ENCODE assay signal across 37 cellular contexts in genomic region chr1:4284976-4285375, GRCh38.
"Had no signal": no experiment of that assay in that cellular context is flagged by ENCODE, and none has a peak within 500 bp of the region (broad histone marks: within the 10 kb centered on the region; RNA-seq: fewer than 3 reads in every experiment).

No MANE protein-coding gene starts in this region.

- H3K36me3 Mint-ChIP-seq: activated naive CD4-positive, alpha-beta T cell treated with anti-CD3 and anti-CD28 coated beads, Interleukin-2, amount 10 ng/mL, durations not matched to agents 7 days and 5 days; activated naive CD4-positive, alpha-beta T cell treated with anti-CD3 and anti-CD28 coated beads, Interleukin-2, amount 50 U/mL, for 24 hours; activated naive CD4-positive, alpha-beta T cell treated with anti-CD3 and anti-CD28 coated beads, Interleukin-2, amount 50 U/mL, for 72 hours; activated naive CD8-positive, alpha-beta T cell; activated naive CD8-positive, alpha-beta T cell treated with anti-CD3 and anti-CD28 coated beads for 36 hours; activated naive CD8-positive, alpha-beta T cell treated with anti-CD3 and anti-CD28 coated beads, Interleukin-2, amount 10 ng/mL, durations not matched to agents 7 days and 5 days; brain had no signal

- H3K4me3 ChIP-seq: adrenal gland, ascending aorta, body of pancreas, breast epithelium, cardiac muscle cell had no signal

- H3K4me3 Mint-ChIP-seq: activated naive CD4-positive, alpha-beta T cell treated with anti-CD3 and anti-CD28 coated beads for 36 hours; activated naive CD4-positive, alpha-beta T cell treated with anti-CD3 and anti-CD28 coated beads, Interleukin-2, amount 10 ng/mL, durations not matched to agents 7 days and 5 days; activated naive CD4-positive, alpha-beta T cell treated with anti-CD3 and anti-CD28 coated beads, Interleukin-2, amount 50 U/mL, for 24 hours; activated naive CD8-positive, alpha-beta T cell; activated naive CD8-positive, alpha-beta T cell treated with anti-CD3 and anti-CD28 coated beads for 36 hours; activated naive CD8-positive, alpha-beta T cell treated with anti-CD3 and anti-CD28 coated beads, Interleukin-2, amount 10 ng/mL, durations not matched to agents 7 days and 5 days; activated naive CD8-positive, alpha-beta T cell treated with anti-CD3 and anti-CD28 coated beads, Interleukin-2, amount 50 U/mL, for 24 hours; activated T-cell treated with anti-CD3 and anti-CD28 coated beads, Interleukin-2, amount 50 U/mL, for 24 hours; activated T-cell treated with anti-CD3 and anti-CD28 coated beads, Interleukin-2, amount 50 U/mL, for 4 hours; activated T-cell treated with anti-CD3 and anti-CD28 coated beads, Interleukin-2, amount 50 U/mL, for 72 hours; activated T-helper 1 cell treated with anti-CD3 and anti-CD28 coated beads, Interleukin-12 subunit alpha, Interleukin-12 subunit beta, Interleukin-2, Interleukin-4 antibody, amounts not matched to agents 30 ng/mL and 10 ng/mL and 1 ng/mL, durations not matched to agents 14 hours and 24 hours and 36 hours; activated T-helper 17 cell treated with anti-CD3 and anti-CD28 coated beads, Interleukin-2, amount 50 U/mL, for 72 hours; brain; central memory CD8-positive, alpha-beta T cell had no signal

- DNase-seq: activated effector memory CD4-positive, alpha-beta T cell treated with anti-CD3 and anti-CD28 coated beads, Interleukin-2, amount 50 U/mL, for 16 hours; activated effector memory CD4-positive, alpha-beta T cell treated with Interleukin-2 at 50 U/mL for 16 hours; activated gamma-delta T cell; activated gamma-delta T cell treated with Interleukin-2 at 50 U/mL for 16 hours; activated naive CD4-positive, alpha-beta T cell; activated naive CD4-positive, alpha-beta T cell treated with anti-CD3 and anti-CD28 coated beads for 36 hours; activated naive CD4-positive, alpha-beta T cell treated with anti-CD3 and anti-CD28 coated beads, Interleukin-2, amount 10 ng/mL, durations not matched to agents 7 days and 5 days; activated naive CD4-positive, alpha-beta T cell treated with anti-CD3 and anti-CD28 coated beads, Interleukin-2, amount 50 U/mL, for 16 hours; activated naive CD4-positive, alpha-beta T cell treated with Interleukin-2 at 50 U/mL for 16 hours; activated naive CD8-positive, alpha-beta T cell treated with anti-CD3 and anti-CD28 coated beads for 36 hours; activated naive CD8-positive, alpha-beta T cell treated with anti-CD3 and anti-CD28 coated beads, Interleukin-2, amount 10 ng/mL, durations not matched to agents 7 days and 5 days; activated naive CD8-positive, alpha-beta T cell treated with anti-CD3 and anti-CD28 coated beads, Interleukin-2, amount 50 U/mL, for 24 hours; activated T-cell treated with anti-CD3 and anti-CD28 coated beads, Interleukin-2, amount 50 U/mL, for 24 hours; activated T-cell treated with anti-CD3 and anti-CD28 coated beads, Interleukin-2, amount 50 U/mL, for 4 hours; activated T-cell treated with anti-CD3 and anti-CD28 coated beads, Interleukin-2, amount 50 U/mL, for 48 hours; activated T-cell treated with anti-CD3 and anti-CD28 coated beads, Interleukin-2, amount 50 U/mL, for 72 hours; adrenal gland; amniotic stem cell; amygdala; anterior cingulate cortex; aorta; body of pancreas; brain microvascular endothelial cell; caudate nucleus; central memory CD4-positive, alpha-beta T cell; cerebellar nuclear complex had no signal

- H3K4me1 ChIP-seq: adrenal gland, ascending aorta, body of pancreas, breast epithelium had no signal

- H3K27ac ChIP-seq: adrenal gland, ascending aorta, body of pancreas, brain microvascular endothelial cell, breast epithelium, cardiac muscle cell had no signal

- H3K27ac Mint-ChIP-seq: activated naive CD4-positive, alpha-beta T cell treated with anti-CD3 and anti-CD28 coated beads for 36 hours; activated naive CD4-positive, alpha-beta T cell treated with anti-CD3 and anti-CD28 coated beads, Interleukin-2, amount 10 ng/mL, durations not matched to agents 7 days and 5 days; activated naive CD4-positive, alpha-beta T cell treated with anti-CD3 and anti-CD28 coated beads, Interleukin-2, amount 50 U/mL, for 24 hours; activated naive CD4-positive, alpha-beta T cell treated with anti-CD3 and anti-CD28 coated beads, Interleukin-2, amount 50 U/mL, for 72 hours; activated naive CD8-positive, alpha-beta T cell; activated naive CD8-positive, alpha-beta T cell treated with anti-CD3 and anti-CD28 coated beads for 36 hours; activated naive CD8-positive, alpha-beta T cell treated with anti-CD3 and anti-CD28 coated beads, Interleukin-2, amount 10 ng/mL, durations not matched to agents 7 days and 5 days; activated naive CD8-positive, alpha-beta T cell treated with anti-CD3 and anti-CD28 coated beads, Interleukin-2, amount 50 U/mL, for 24 hours; activated T-cell treated with anti-CD3 and anti-CD28 coated beads, Interleukin-2, amount 50 U/mL, for 24 hours; activated T-cell treated with anti-CD3 and anti-CD28 coated beads, Interleukin-2, amount 50 U/mL, for 72 hours; activated T-helper 1 cell treated with anti-CD3 and anti-CD28 coated beads, Interleukin-12 subunit alpha, Interleukin-12 subunit beta, Interleukin-2, Interleukin-4 antibody, amounts not matched to agents 30 ng/mL and 10 ng/mL and 1 ng/mL, durations not matched to agents 14 hours and 24 hours and 36 hours; activated T-helper 17 cell treated with anti-CD3 and anti-CD28 coated beads, Interleukin-2, amount 50 U/mL, for 72 hours; activated T-helper 2 cell treated with anti-CD3 and anti-CD28 coated beads, Interferon-gamma antibody, Interleukin-2, Interleukin-4, amounts not matched to agents 10 μg/mL and 5 μg/mL and 100 μg/mL, durations not matched to agents 14 hours and 24 hours and 36 hours; brain had no signal

- H3K4me1 Mint-ChIP-seq: activated naive CD4-positive, alpha-beta T cell treated with anti-CD3 and anti-CD28 coated beads, Interleukin-2, amount 10 ng/mL, durations not matched to agents 7 days and 5 days; activated naive CD4-positive, alpha-beta T cell treated with anti-CD3 and anti-CD28 coated beads, Interleukin-2, amount 50 U/mL, for 24 hours; activated naive CD8-positive, alpha-beta T cell treated with anti-CD3 and anti-CD28 coated beads for 36 hours; activated naive CD8-positive, alpha-beta T cell treated with anti-CD3 and anti-CD28 coated beads, Interleukin-2, amount 10 ng/mL, durations not matched to agents 7 days and 5 days; activated naive CD8-positive, alpha-beta T cell treated with anti-CD3 and anti-CD28 coated beads, Interleukin-2, amount 50 U/mL, for 24 hours; activated T-helper 17 cell treated with anti-CD3 and anti-CD28 coated beads, Interleukin-2, amount 50 U/mL, for 72 hours; brain; central memory CD8-positive, alpha-beta T cell had no signal

- H3K9me3 Mint-ChIP-seq: activated T-cell treated with anti-CD3 and anti-CD28 coated beads, Interleukin-2, amount 50 U/mL, for 24 hours; activated T-helper 1 cell treated with anti-CD3 and anti-CD28 coated beads, Interleukin-12 subunit alpha, Interleukin-12 subunit beta, Interleukin-2, Interleukin-4 antibody, amounts not matched to agents 30 ng/mL and 10 ng/mL and 1 ng/mL, durations not matched to agents 14 hours and 24 hours and 36 hours; activated T-helper 17 cell treated with anti-CD3 and anti-CD28 coated beads, Interleukin-2, amount 50 U/mL, for 72 hours had no signal

- H3K27me3 Mint-ChIP-seq: activated naive CD4-positive, alpha-beta T cell treated with anti-CD3 and anti-CD28 coated beads, Interleukin-2, amount 10 ng/mL, durations not matched to agents 7 days and 5 days had no signal

- H3K36me3 ChIP-seq: adrenal gland, ascending aorta, brain microvascular endothelial cell, breast epithelium, cardiac muscle cell had no signal

- H3K9me3 ChIP-seq: adrenal gland, ascending aorta, body of pancreas had no signal

- H3K27me3 ChIP-seq: adrenal gland, ascending aorta, body of pancreas, brain microvascular endothelial cell, breast epithelium, cardiac muscle cell had no signal
